Comparison of ENCODE assay signal across 9 cellular contexts in the genomic region with DNA sequence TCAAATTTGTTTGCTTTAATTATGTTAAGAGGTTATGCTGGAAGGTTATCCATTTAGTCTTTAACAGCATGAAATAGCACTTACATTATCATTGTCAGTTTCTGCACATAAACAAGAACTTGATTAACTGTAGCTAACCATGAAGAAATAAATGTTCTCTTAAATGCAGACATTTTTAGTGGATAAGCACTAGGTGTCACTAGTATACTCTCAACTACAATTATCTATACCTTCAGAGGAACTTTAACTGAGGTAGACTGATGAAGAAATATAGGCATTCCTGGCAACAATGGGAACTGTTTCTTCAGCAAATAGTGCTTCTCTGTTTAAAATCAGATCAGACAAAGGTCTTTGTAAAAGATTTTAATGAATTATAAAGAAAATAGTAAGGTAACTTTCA.
DNase-seq lines count a peak whose midpoint lies in the region; ATAC-seq, FAIRE-seq and TF ChIP-seq lines count a peak whose summit lies in the region.
"Had no signal": no experiment of that assay in that cellular context is flagged by ENCODE, and none has a peak within 500 bp of the region (broad histone marks: within the 10 kb centered on the region; RNA-seq: fewer than 3 reads in every experiment).

No MANE protein-coding gene starts in this region.

- no peak overlapping the region for H3K4me3 ChIP-seq in KMS-11 (IDR thresholded peaks at IDR 0.05; ENCODE audit: insufficient read depth, low read depth, low read length)
- H3K4me3 ChIP-seq in SU-DHL-6 (ENCODE audit: insufficient read depth, low read length, poor library complexity, severe bottlenecking), result no peak overlapping the region
- H3K4me3 ChIP-seq in HepG2 (replicated peaks in 1 of 3; ENCODE audit: insufficient read depth in 1 of 3, low read depth in 2 of 3, low read length in 3 of 3), result no peak overlapping the region

- TF ChIP-seq EP300 in HepG2 (IDR thresholded peaks at IDR 0.05; ENCODE audit: low read depth in 2 of 2, low read length in 2 of 2), result no peak
- no peak for TF ChIP-seq EP300 in HepG2 (CRISPR knock-in tag; IDR thresholded peaks at IDR 0.05; ENCODE audit: borderline replicate concordance)

- TF ChIP-seq RAD21 in HepG2 (CRISPR knock-in tag; IDR thresholded peaks at IDR 0.05), result no peak

- no peak overlapping the region for H3K27ac Mint-ChIP-seq in activated naive CD4-positive, alpha-beta T cell treated with anti-CD3 and anti-CD28 coated beads, Interleukin-2, amount 50 U/mL, for 72 hours

- no peaks in the 10 kb centered on the region for H3F3A ChIP-seq in SU-DHL-6 (ENCODE audit: insufficient read depth)

- in situ Hi-C loops in HepG2 (cut with HindIII; ENCODE audit: extremely low pct_ligation_motif_present, low pct_unique_long_range_greater_than_20kb), result no loop called here

- H3K4me1 ChIP-seq in KMS-11 (ENCODE audit: low read depth, poor library complexity, severe bottlenecking) (no peaks in the 10 kb centered on the region), HepG2 (ENCODE audit: insufficient read depth, low read length) (no peaks in the 10 kb centered on the region)

- H4K20me1 ChIP-seq in KMS-11 (ENCODE audit: insufficient read depth) (no peaks in the 10 kb centered on the region), SU-DHL-6 (ENCODE audit: low read depth, low read length) (no peaks in the 10 kb centered on the region), HepG2 (ENCODE audit: insufficient read depth, low read length) (no peaks in the 10 kb centered on the region)

- POLR2A ChIA-PET in HepG2 (lab: Yijun Ruan, JAX), result no interaction called here

- no peaks in the 10 kb centered on the region for H3K9me2 ChIP-seq in SU-DHL-6 (replicated peaks; ENCODE audit: insufficient read depth, low read length)

- no peak overlapping the region for H3K4me2 ChIP-seq in KMS-11
- no peak overlapping the region for H3K4me2 ChIP-seq in SU-DHL-6 (ENCODE audit: low read depth, low read length, poor library complexity, severe bottlenecking)
- no peak overlapping the region for H3K4me2 ChIP-seq in HepG2 (ENCODE audit: low read depth, low read length)

- H3K9ac ChIP-seq in KMS-11 (no peak overlapping the region), SU-DHL-6 (ENCODE audit: low read length) (no peak overlapping the region), HepG2 (ENCODE audit: insufficient read depth, low read depth, low read length) (no peak overlapping the region)

- H2AFZ ChIP-seq in KMS-11 (ENCODE audit: low read depth), result no peak overlapping the region
- H2AFZ ChIP-seq in SU-DHL-6 (ENCODE audit: low read depth, low read length, severe bottlenecking), result no peak overlapping the region
- H2AFZ ChIP-seq in HepG2 (ENCODE audit: low read length), result no peak overlapping the region

- no peak for FAIRE-seq in HepG2 (lab: Jason Lieb, UNC)

- intact Hi-C loops in HepG2 (cut with micrococcal nuclease; ENCODE audit: unreplicated experiment), result loop anchor here (1.0 kb wide), 1 partner anchor 235 kb away; no protein-coding TSS in a partner anchor

- ATAC-seq in HepG2, result peak; percentile 58; the same call in 2 of the 3 replicates
- no peak for ATAC-seq in activated naive CD4-positive, alpha-beta T cell treated with anti-CD3 and anti-CD28 coated beads, Interleukin-2, amount 50 U/mL, for 72 hours

- no peaks in the 10 kb centered on the region for H3K9me3 ChIP-seq in SU-DHL-6 (ENCODE audit: insufficient read depth, low read length)
- H3K9me3 ChIP-seq in HepG2 (ENCODE audit: low read length), result no peaks in the 10 kb centered on the region

- H3K27me3 ChIP-seq in KMS-11 (ENCODE audit: insufficient read depth, low read depth) (no peaks in the 10 kb centered on the region), SU-DHL-6 (ENCODE audit: low read length) (no peaks in the 10 kb centered on the region; the same call in 1 of the 2 replicates), HepG2 (ENCODE audit: control insufficient read depth in 1 of 2, insufficient read depth in 2 of 2, low read length in 2 of 2) (no peaks in the 10 kb centered on the region)

- DNase-seq in DMS53 (lab: John Stamatoyannopoulos, UW), result peak; percentile 51
- peak; percentile 10 for DNase-seq in HepG2 (ENCODE audit: low spot score)
- DNase-seq in activated naive CD4-positive, alpha-beta T cell treated with anti-CD3 and anti-CD28 coated beads, Interleukin-2, amount 50 U/mL, for 72 hours (ENCODE audit: low spot score in 2 of 2), result no peak
- DNase-seq in NCI-H2196 treated with DMSO at 0.1 percent for 48 hours (lab: John Stamatoyannopoulos, UW; ENCODE audit: unreplicated experiment), result no peak
- DNase-seq in NCI-H187 treated with DMSO at 0.1 percent for 48 hours (lab: John Stamatoyannopoulos, UW), result no peak
- no peak for DNase-seq in stimulated activated CD8-positive, alpha-beta memory T cell treated with anti-CD3 and anti-CD28 coated beads, Interleukin-4, amount 100 ng/mL, for 48 hours
- DNase-seq: T-helper 2 cell had no signal

- peak; percentile 46; the same call in 1 of the 2 replicates for TF ChIP-seq CTCF in KMS-11 (conservative IDR thresholded peaks at IDR 0.05; ENCODE audit: low read depth, low read length)
- TF ChIP-seq CTCF in SU-DHL-6 (IDR thresholded peaks at IDR 0.05; ENCODE audit: insufficient read depth, low read length, poor library complexity, severe bottlenecking), result peak; percentile 38
- peak; percentile 41 for TF ChIP-seq CTCF in HepG2 (CRISPR knock-in tag; IDR thresholded peaks at IDR 0.05)

- peaks cover 22 to 28% of the 10 kb centered on the region in 2 donors for H3K9me3 Mint-ChIP-seq in activated naive CD4-positive, alpha-beta T cell treated with anti-CD3 and anti-CD28 coated beads, Interleukin-2, amount 50 U/mL, for 72 hours

- H3K36me3 Mint-ChIP-seq in activated naive CD4-positive, alpha-beta T cell treated with anti-CD3 and anti-CD28 coated beads, Interleukin-2, amount 50 U/mL, for 72 hours, result no peaks in the 10 kb centered on the region

- H3K36me3 ChIP-seq in KMS-11 (ENCODE audit: insufficient read depth) (no peaks in the 10 kb centered on the region), SU-DHL-6 (ENCODE audit: low read length) (no peaks in the 10 kb centered on the region), HepG2 (replicated peaks in 1 of 2; ENCODE audit: control insufficient read depth in 1 of 2, insufficient read depth in 2 of 2, low read length in 2 of 2) (no peaks in the 10 kb centered on the region)

- H3K79me2 ChIP-seq in KMS-11 (ENCODE audit: insufficient read depth, low read depth), result no peaks in the 10 kb centered on the region
- H3K79me2 ChIP-seq in SU-DHL-6 (ENCODE audit: insufficient read depth, low read length), result no peaks in the 10 kb centered on the region
- H3K79me2 ChIP-seq in HepG2 (ENCODE audit: insufficient read depth, low read length), result no peaks in the 10 kb centered on the region

- CTCF ChIA-PET in HepG2 (lab: Yijun Ruan, JAX; ENCODE audit: low intra/inter-chr PET ratio, low total read pairs), result interaction anchor here (1.8 kb wide), 1 partner anchor 235 kb away, joined by 10 read pairs; no protein-coding TSS in a partner anchor

- BruUV-seq in HepG2 (replicated peaks; lab: Mats Ljungman, UMichigan), result no TSS peak

- TF ChIP-seq POLR2A in HepG2 (IDR thresholded peaks at IDR 0.05; ENCODE audit: insufficient read depth in 1 of 2, low read depth in 2 of 2, low read length in 2 of 2), result no peak

- H3K27ac ChIP-seq in KMS-11 (no peak overlapping the region), SU-DHL-6 (ENCODE audit: low read depth, low read length) (no peak overlapping the region), HepG2 (ENCODE audit: extremely low read length, insufficient read depth, low read length) (no peak overlapping the region)

TF ChIP-seq in HepG2, 621 proteins besides CTCF, POLR2A, EP300 and RAD21:
- TF ChIP-seq ZNF367 (CRISPR knock-in tag; IDR thresholded peaks at IDR 0.05; ENCODE audit: borderline replicate concordance), result no peak
- no peak for TF ChIP-seq CHD4 (IDR thresholded peaks at IDR 0.05; ENCODE audit: borderline replicate concordance, low read length)
- no peak for TF ChIP-seq MYNN (CRISPR knock-in tag; IDR thresholded peaks at IDR 0.05; ENCODE audit: low read depth)
- TF ChIP-seq PITX1 (CRISPR knock-in tag; IDR thresholded peaks at IDR 0.05), result no peak
- no peak for TF ChIP-seq ZNF703 (CRISPR knock-in tag; IDR thresholded peaks at IDR 0.05; ENCODE audit: borderline replicate concordance)
- TF ChIP-seq ZNF30 (CRISPR knock-in tag; IDR thresholded peaks at IDR 0.05), result no peak
- TF ChIP-seq STAG1 (CRISPR knock-in tag; IDR thresholded peaks at IDR 0.05), result peak; percentile 60
- TF ChIP-seq ARNT (IDR thresholded peaks at IDR 0.05), result no peak
- TF ChIP-seq ARNTL (CRISPR knock-in tag; IDR thresholded peaks at IDR 0.05), result no peak

Comparison
In these comparisons a context has a peak if more than half of its experiments do, and no peak if none do; other contexts are left out.
1. DNase-seq: peak in DMS53 (single experiment) and HepG2 (single experiment); none in activated naive CD4-positive, alpha-beta T cell treated with anti-CD3 and anti-CD28 coated beads, Interleukin-2, amount 50 U/mL, for 72 hours (0 of 2), NCI-H2196 treated with DMSO at 0.1 percent for 48 hours (single experiment), NCI-H187 treated with DMSO at 0.1 percent for 48 hours (single experiment) and stimulated activated CD8-positive, alpha-beta memory T cell treated with anti-CD3 and anti-CD28 coated beads, Interleukin-4, amount 100 ng/mL, for 48 hours (single experiment).
2. Peak in every context shown above with its lines, with median percentiles within 50 percentile points of each other: CTCF ChIP-seq.